ENCODE assay signal across 11 cellular contexts in genomic region chr9:129282308-129283211, GRCh38.
DNase-seq lines count a peak whose midpoint lies in the region; ATAC-seq, FAIRE-seq and TF ChIP-seq lines count a peak whose summit lies in the region.
"Had no signal": no experiment of that assay in that cellular context is flagged by ENCODE, and none has a peak within 500 bp of the region (broad histone marks: within the 10 kb centered on the region; RNA-seq: fewer than 3 reads in every experiment).

No MANE protein-coding gene starts in this region.

- TF ChIP-seq EP300 in H1 (IDR thresholded peaks at IDR 0.05; ENCODE audit: borderline replicate concordance in 1 of 2, low read depth in 2 of 2, low read length in 2 of 2) (no peak), upper lobe of left lung (IDR thresholded peaks at IDR 0.05) (no peak)

- no peaks in the 10 kb centered on the region for H3K79me2 ChIP-seq in H1 (ENCODE audit: control insufficient read depth in 1 of 2, insufficient read depth in 2 of 2, low read length in 2 of 2)

- H3K9me3 ChIP-seq in H1 (ENCODE audit: insufficient read depth in 2 of 2, low read depth in 1 of 2, low read length in 1 of 2), result no peaks in the 10 kb centered on the region
- H3K9me3 ChIP-seq in mononuclear cell (ENCODE audit: low read depth, low read length), result no peaks in the 10 kb centered on the region
- no peaks in the 10 kb centered on the region for H3K9me3 ChIP-seq in upper lobe of left lung

- H2BK15ac ChIP-seq in H1 (ENCODE audit: low read length), result peak overlapping the region; percentile 81; the same call in 1 of the 2 replicates

- H3K4me1 ChIP-seq in H1 (replicated peaks in 1 of 4; ENCODE audit: control insufficient read depth in 3 of 4, insufficient read depth in 4 of 4, low read length in 3 of 4) (peaks cover 4 to 19% (median 15%) of the 10 kb centered on the region in 4 experiments), mononuclear cell (ENCODE audit: insufficient read depth, low read length) (peaks cover 11% of the 10 kb centered on the region), upper lobe of left lung (peaks cover 17 to 25% (median 19%) of the 10 kb centered on the region in 4 donors)

- no peak overlapping the region for H2AK5ac ChIP-seq in H1 (ENCODE audit: low read depth, low read length)

- no peaks in the 10 kb centered on the region for H3K79me1 ChIP-seq in H1 (ENCODE audit: low read depth, low read length)

- no peak overlapping the region for H3K27ac Mint-ChIP-seq in activated T-cell treated with anti-CD3 and anti-CD28 coated beads, Interleukin-2, amount 50 U/mL, for 24 hours
- H3K27ac Mint-ChIP-seq: activated T-helper 17 cell treated with anti-CD3 and anti-CD28 coated beads, Interleukin-2, amount 50 U/mL, for 72 hours; stimulated activated naive CD8-positive, alpha-beta T cell treated with anti-CD3 and anti-CD28 coated beads, Interleukin-15, amount 100 ng/mL, for 72 hours had no signal

- H4K91ac ChIP-seq in H1 (replicated peaks; ENCODE audit: insufficient read length, low read length), result peak overlapping the region; percentile 1

- H3K4me1 Mint-ChIP-seq in activated T-cell treated with anti-CD3 and anti-CD28 coated beads, Interleukin-2, amount 50 U/mL, for 24 hours (ENCODE audit: low read depth), result no peaks in the 10 kb centered on the region
- H3K4me1 Mint-ChIP-seq: activated T-helper 17 cell treated with anti-CD3 and anti-CD28 coated beads, Interleukin-2, amount 50 U/mL, for 72 hours; stimulated activated naive CD8-positive, alpha-beta T cell treated with anti-CD3 and anti-CD28 coated beads, Interleukin-15, amount 100 ng/mL, for 72 hours had no signal

- H3K4me3 Mint-ChIP-seq in activated T-cell treated with anti-CD3 and anti-CD28 coated beads, Interleukin-2, amount 50 U/mL, for 24 hours, result no peak overlapping the region
- H3K4me3 Mint-ChIP-seq: activated T-helper 17 cell treated with anti-CD3 and anti-CD28 coated beads, Interleukin-2, amount 50 U/mL, for 72 hours; stimulated activated naive CD8-positive, alpha-beta T cell treated with anti-CD3 and anti-CD28 coated beads, Interleukin-15, amount 100 ng/mL, for 72 hours had no signal

- no peak; a peak in 1 of 4 replicates for TF ChIP-seq RAD21 in H1 (IDR thresholded peaks at IDR 0.05 in 1 of 2, conservative IDR thresholded peaks at IDR 0.05 in 1 of 2; ENCODE audit: low read depth in 2 of 2, low read length in 2 of 2)

- no peak overlapping the region for H2BK20ac ChIP-seq in H1 (ENCODE audit: low read length)

- H3K36me3 ChIP-seq in H1 (ENCODE audit: control insufficient read depth in 2 of 4, insufficient read depth in 4 of 4, low read length in 3 of 4), result no peaks in the 10 kb centered on the region
- H3K36me3 ChIP-seq in upper lobe of left lung, result peaks cover 0 to 4% (median 0%) of the 10 kb centered on the region in 4 donors

- H3K36me3 Mint-ChIP-seq in activated T-cell treated with anti-CD3 and anti-CD28 coated beads, Interleukin-2, amount 50 U/mL, for 24 hours (ENCODE audit: low read depth), result no peaks in the 10 kb centered on the region

- TF ChIP-seq POLR2A in H1 (IDR thresholded peaks at IDR 0.05; ENCODE audit: control extremely low read depth in 1 of 2, low read depth in 2 of 2, low read length in 2 of 2) (no peak), upper lobe of left lung (IDR thresholded peaks at IDR 0.05) (peak in 1 of 4 donors; percentile 58)

- POLR2A ChIA-PET in H1 (lab: Charles Lee; ENCODE audit: partially characterized antibody), result interaction anchor here (0.6 to 1.3 kb wide), 7 partner anchors 38 to 275 kb away, joined by 3 to 4 read pairs (median 3); no protein-coding TSS in a partner anchor

- H2BK120ac ChIP-seq in H1 (replicated peaks; ENCODE audit: low read depth, low read length), result no peak overlapping the region

- no peaks in the 10 kb centered on the region for H4K20me1 ChIP-seq in H1 (replicated peaks in 1 of 2; ENCODE audit: control insufficient read depth in 1 of 2, insufficient read depth in 2 of 2, low read length in 2 of 2)

- H3K4ac ChIP-seq in H1 (replicated peaks; ENCODE audit: insufficient read length, low read depth, low read length), result no peak overlapping the region

- TF ChIP-seq CTCF in H1 (IDR thresholded peaks at IDR 0.05; ENCODE audit: control extremely low read depth in 1 of 3, insufficient read depth in 1 of 3, low read depth in 1 of 3, low read length in 3 of 3), result no peak
- no peak for TF ChIP-seq CTCF in upper lobe of left lung (IDR thresholded peaks at IDR 0.05)

- H4K5ac ChIP-seq in H1 (ENCODE audit: insufficient read length, low read depth, low read length), result no peak overlapping the region

- CTCF ChIA-PET in H1 (lab: Charles Lee; ENCODE audit: partially characterized antibody), result interaction anchor here (0.6 to 1.5 kb wide), 14 partner anchors 10 to 342 kb away, joined by 3 to 6 read pairs (median 3); no protein-coding TSS in a partner anchor

- 57% methylated on average over 24 of the region's 29 CpGs; no CpG with 5 or more reads in 1 of the 2 experiments for WGBS in H1 (ENCODE audit: extremely low coverage in 1 of 2, insufficient coverage in 1 of 2, insufficient read length in 1 of 2, insufficient replicate concordance in 2 of 2, low coverage in 1 of 2, low lambda C conversion rate in 2 of 2, missing lambda C conversion rate in 1 of 2), 2 experiments
- WGBS in upper lobe of left lung, 2 donors, result 28 to 37% methylated on average over 13 to 29 of the region's 29 CpGs

- no peak overlapping the region; a peak in 1 of 7 replicates for H3K9ac ChIP-seq in H1 (replicated peaks in 1 of 4; ENCODE audit: extremely low read depth in 1 of 4, low read depth in 3 of 4, low read length in 3 of 4)

- H3K14ac ChIP-seq in H1 (ENCODE audit: insufficient read length), result no peak overlapping the region

- no peaks in the 10 kb centered on the region for H3K9me3 Mint-ChIP-seq in activated T-cell treated with anti-CD3 and anti-CD28 coated beads, Interleukin-2, amount 50 U/mL, for 24 hours
- H3K9me3 Mint-ChIP-seq: activated T-helper 17 cell treated with anti-CD3 and anti-CD28 coated beads, Interleukin-2, amount 50 U/mL, for 72 hours; stimulated activated naive CD8-positive, alpha-beta T cell treated with anti-CD3 and anti-CD28 coated beads, Interleukin-15, amount 100 ng/mL, for 72 hours had no signal

- peak overlapping the region; percentile 15 to 39; a peak in 3 of 4 replicates for H3K4me2 ChIP-seq in H1 (ENCODE audit: insufficient read depth in 1 of 2, low read depth in 2 of 2, low read length in 2 of 2)

- H3K27me3 ChIP-seq in H1 (replicated peaks in 1 of 4; ENCODE audit: control insufficient read depth in 3 of 4, extremely low read depth in 1 of 4, insufficient read depth in 3 of 4, low read length in 3 of 4) (no peaks in the 10 kb centered on the region; a peak in 2 of 7 replicates), mononuclear cell (ENCODE audit: insufficient read depth, low read length) (no peaks in the 10 kb centered on the region), upper lobe of left lung (no peaks in the 10 kb centered on the region)

- ATAC-seq in upper lobe of left lung (ENCODE audit: low FRiP score in 2 of 2) (peak; percentile 64 to 66), GM21786 (IDR thresholded peaks at IDR 0.05; ENCODE audit: unreplicated experiment) (no peak), GM18909 (IDR thresholded peaks at IDR 0.05; ENCODE audit: poor library complexity, unreplicated experiment) (no peak)
- ATAC-seq: activated T-helper 17 cell treated with anti-CD3 and anti-CD28 coated beads, Interleukin-2, amount 50 U/mL, for 72 hours; stimulated activated naive CD8-positive, alpha-beta T cell treated with anti-CD3 and anti-CD28 coated beads, Interleukin-15, amount 100 ng/mL, for 72 hours had no signal

- H4K8ac ChIP-seq in H1 (ENCODE audit: extremely low read depth, insufficient read depth, low read length), result no peak overlapping the region; the same call in 1 of the 2 replicates

- 0 out of 2 replicates have a peak overlapping the region, but pooled peaks have one; percentile 1 for H2AFZ ChIP-seq in H1 (ENCODE audit: low read length)

- FAIRE-seq in H1 (lab: Jason Lieb, UNC), result peak; percentile 72
- FAIRE-seq: GM12891 had no signal

- no peak overlapping the region for H3K23ac ChIP-seq in H1 (ENCODE audit: insufficient read length)

- H3K23me2 ChIP-seq in H1 (ENCODE audit: low read depth, low read length), result no peaks in the 10 kb centered on the region; the same call in 1 of the 2 replicates

- no peak overlapping the region; the same call in 1 of the 2 replicates for H2BK5ac ChIP-seq in H1 (ENCODE audit: low read depth, low read length)

- peak; percentile 18 for DNase-seq in activated T-cell treated with anti-CD3 and anti-CD28 coated beads, Interleukin-2, amount 50 U/mL, for 24 hours
- DNase-seq in activated T-cell treated with anti-CD3 and anti-CD28 coated beads for 4 hours (no peak), H1 (ENCODE audit: low read depth in 1 of 2, low spot score in 2 of 2) (peak in 1 of 2 experiments; percentile 57), upper lobe of left lung (peak; percentile 62 to 65), mucosa of gallbladder (ENCODE audit: low spot score) (no peak)

- no peak overlapping the region for H3K56ac ChIP-seq in H1 (replicated peaks; ENCODE audit: insufficient read length, low read depth, low read length)

- no peak overlapping the region; the same call in 1 of the 2 replicates for H3K18ac ChIP-seq in H1 (ENCODE audit: extremely low read depth, low read length)

- peak overlapping the region; percentile 81; the same call in 1 of the 2 replicates for H2BK12ac ChIP-seq in H1 (ENCODE audit: low read depth, low read length)

- no peaks in the 10 kb centered on the region for H3K27me3 Mint-ChIP-seq in activated T-cell treated with anti-CD3 and anti-CD28 coated beads, Interleukin-2, amount 50 U/mL, for 24 hours
- H3K27me3 Mint-ChIP-seq: activated T-helper 17 cell treated with anti-CD3 and anti-CD28 coated beads, Interleukin-2, amount 50 U/mL, for 72 hours; stimulated activated naive CD8-positive, alpha-beta T cell treated with anti-CD3 and anti-CD28 coated beads, Interleukin-15, amount 100 ng/mL, for 72 hours had no signal

- H3K27ac ChIP-seq in H1 (ENCODE audit: low read depth, low read length) (no peak overlapping the region), upper lobe of left lung (peak overlapping the region; percentile 31 to 77 (median 64))

- H3K4me3 ChIP-seq in H1 (ENCODE audit: extremely low read depth in 1 of 4, insufficient read depth in 2 of 4, low read depth in 3 of 4, low read length in 4 of 4), result no peak overlapping the region
- peak overlapping the region; percentile 44 for H3K4me3 ChIP-seq in mononuclear cell (ENCODE audit: low read length)
- peak overlapping the region in 3 of 4 donors; percentile 39 to 58 (median 52) for H3K4me3 ChIP-seq in upper lobe of left lung

TF ChIP-seq in H1, 55 proteins besides CTCF, POLR2A, EP300 and RAD21 (continues in another document):
- no peak for TF ChIP-seq ATF2 (IDR thresholded peaks at IDR 0.05; ENCODE audit: low read length)

Comparison
In these comparisons a context has a peak if more than half of its experiments do, and no peak if none do; other contexts are left out.
1. DNase-seq: peak in activated T-cell treated with anti-CD3 and anti-CD28 coated beads, Interleukin-2, amount 50 U/mL, for 24 hours (single experiment) and upper lobe of left lung (2 of 2); none in activated T-cell treated with anti-CD3 and anti-CD28 coated beads for 4 hours (single experiment) and mucosa of gallbladder (single experiment).
2. H3K4me3 ChIP-seq: peak in mononuclear cell (single experiment) and upper lobe of left lung (3 of 4); none in H1 (0 of 4).
3. ATAC-seq: peak in upper lobe of left lung (2 of 2); none in GM21786 (single experiment) and GM18909 (single experiment).